In genomic region chr12:121791671-121792496, GRCh38 we compare ENCODE assay signal across 8 cellular contexts. TPM values are rescaled to one million over a fixed set of nuclear protein-coding genes. Genes with fewer than 3 reads are reported as not detected.
A peak's percentile ranks its signal among the peaks of the same experiment; 100 is the strongest.
DNase-seq lines count a peak whose midpoint lies in the region; ATAC-seq and TF ChIP-seq lines count a peak whose summit lies in the region.

No MANE protein-coding gene starts in this region.

- H3K9me3 ChIP-seq in OCI-LY3 (ENCODE audit: insufficient read depth, low read length) (no peaks in the 10 kb centered on the region), osteoblast (ENCODE audit: low read depth, low read length) (no peaks in the 10 kb centered on the region)

- peaks cover 69% of the 10 kb centered on the region for H3K79me2 ChIP-seq in OCI-LY3 (ENCODE audit: low read length)
- H3K79me2 ChIP-seq in osteoblast (ENCODE audit: insufficient read depth, low read length) = peaks cover 17% of the 10 kb centered on the region

- H3K27me3 ChIP-seq in OCI-LY3 (ENCODE audit: low read depth, low read length) (no peaks in the 10 kb centered on the region), osteoblast (ENCODE audit: insufficient read depth, low read length) (no peaks in the 10 kb centered on the region)

- H2AFZ ChIP-seq in OCI-LY3 (ENCODE audit: low read depth, low read length) (no peak overlapping the region), osteoblast (ENCODE audit: low read length) (no peak overlapping the region)

- no peak for ATAC-seq in effector memory CD8-positive, alpha-beta T cell (replicated peaks)
- no peak for ATAC-seq in HG03521 (IDR thresholded peaks at IDR 0.05; ENCODE audit: unreplicated experiment)

- H3K9me3 Mint-ChIP-seq in effector memory CD8-positive, alpha-beta T cell = no peaks in the 10 kb centered on the region
- H3K9me3 Mint-ChIP-seq in chondrocyte (ENCODE audit: low read depth) = no peaks in the 10 kb centered on the region

- peak overlapping the region; percentile 86 to 90 for H3K4me3 Mint-ChIP-seq in effector memory CD8-positive, alpha-beta T cell
- H3K4me3 Mint-ChIP-seq in chondrocyte (ENCODE audit: unreplicated experiment) = no peak overlapping the region

- no peaks in the 10 kb centered on the region for H3K27me3 Mint-ChIP-seq in effector memory CD8-positive, alpha-beta T cell
- H3K27me3 Mint-ChIP-seq in chondrocyte (ENCODE audit: low read depth) = no peaks in the 10 kb centered on the region

- peaks cover 66% of the 10 kb centered on the region in 2 donors for H3K4me1 Mint-ChIP-seq in effector memory CD8-positive, alpha-beta T cell (ENCODE audit: low read depth in 2 of 2)
- peaks cover 41% of the 10 kb centered on the region for H3K4me1 Mint-ChIP-seq in chondrocyte (ENCODE audit: low read depth)

- H3K27ac ChIP-seq in OCI-LY3 (ENCODE audit: low read length) = peak overlapping the region; percentile 98
- no peak overlapping the region for H3K27ac ChIP-seq in osteoblast (ENCODE audit: low read depth, low read length)

- H3K36me3 Mint-ChIP-seq in effector memory CD8-positive, alpha-beta T cell (ENCODE audit: insufficient read depth) = peaks cover 87% of the 10 kb centered on the region
- peaks cover 1% of the 10 kb centered on the region for H3K36me3 Mint-ChIP-seq in chondrocyte (ENCODE audit: low read depth)

- H3K4me1 ChIP-seq in OCI-LY3 (ENCODE audit: low read length) (peaks cover 58% of the 10 kb centered on the region), osteoblast (ENCODE audit: insufficient read depth, low read length) (peaks cover 19% of the 10 kb centered on the region)

- H3K4me3 ChIP-seq in GM08714 (ENCODE audit: low read length) (peak overlapping the region; percentile 74; the same call in 1 of the 2 replicates), OCI-LY3 (ENCODE audit: low read length) (peak overlapping the region; percentile 95), osteoblast (ENCODE audit: insufficient read depth, low read length) (no peak overlapping the region)

- H3K4me2 ChIP-seq in OCI-LY3 (ENCODE audit: low read length) (peak overlapping the region; percentile 98), osteoblast (ENCODE audit: insufficient read depth, low read length) (no peak overlapping the region)

- H4K20me1 ChIP-seq in OCI-LY3 (ENCODE audit: insufficient read depth, low read length) (no peaks in the 10 kb centered on the region), osteoblast (ENCODE audit: insufficient read depth, low read length) (peaks cover 9% of the 10 kb centered on the region)

- H3K36me3 ChIP-seq in OCI-LY3 (replicated peaks; ENCODE audit: low read depth, low read length) (peaks cover 46% of the 10 kb centered on the region), osteoblast (ENCODE audit: insufficient read depth, low read length) (no peaks in the 10 kb centered on the region)

- H3K27ac Mint-ChIP-seq in effector memory CD8-positive, alpha-beta T cell = peak overlapping the region; percentile 98 to 100
- H3K27ac Mint-ChIP-seq in chondrocyte (ENCODE audit: unreplicated experiment) = no peak overlapping the region

- H3K9ac ChIP-seq in OCI-LY3 (ENCODE audit: low read length) = peak overlapping the region; percentile 99

- TF ChIP-seq CTCF in OCI-LY3 (IDR thresholded peaks at IDR 0.05; ENCODE audit: low read depth, low read length) (peak; percentile 25; the same call in 1 of the 2 replicates), osteoblast (IDR thresholded peaks at IDR 0.05; ENCODE audit: extremely low read depth, low read depth, low read length) (no peak), chondrocyte (IDR thresholded peaks at IDR 0.05) (no peak)

- DNase-seq in effector memory CD8-positive, alpha-beta T cell = no peak
- DNase-seq in osteoblast (ENCODE audit: insufficient read length, low spot score, missing footprints) (peak; percentile 81), chondrocyte (ENCODE audit: low spot score) (no peak), DMS153 (lab: John Stamatoyannopoulos, UW) (no peak), mucosa of gallbladder (ENCODE audit: low spot score) (no peak)

RNA-seq across cellular contexts. Expression of gene RHOF, which starts 1.6 kb away (rescaled TPM):
- 6.2 and 8.3 TPM in 2 replicates for total RNA-seq in osteoblast
- 9.6 to 14.1 TPM (median 10.8 TPM) in 3 replicates for total RNA-seq in chondrocyte
- total RNA-seq in mucosa of gallbladder = 30.8 TPM

RNA-seq across cellular contexts. Expression of gene SETD1B, which starts 11.9 kb away (rescaled TPM):
- total RNA-seq in osteoblast (5.0 and 5.8 TPM in 2 replicates), chondrocyte (18.8 to 19.7 TPM (median 19.4 TPM) in 3 replicates), mucosa of gallbladder (35.5 TPM)
